Comparison of ENCODE assay signal across 19 cellular contexts in genomic region chr1:164723296-164723731, GRCh38.
A peak's percentile ranks its signal among the peaks of the same experiment; 100 is the strongest.
DNase-seq lines count a peak whose midpoint lies in the region; ATAC-seq and TF ChIP-seq lines count a peak whose summit lies in the region.
"Had no signal": no experiment of that assay in that cellular context is flagged by ENCODE, and none has a peak within 500 bp of the region (broad histone marks: within the 10 kb centered on the region; RNA-seq: fewer than 3 reads in every experiment).

No MANE protein-coding gene starts in this region.

- H3K27ac ChIP-seq in left ventricle myocardium inferior (replicated peaks): no peak overlapping the region
- no peak overlapping the region for H3K27ac ChIP-seq in neural progenitor cell
- H3K27ac ChIP-seq in uterus: peak overlapping the region; percentile 17 to 68
- H3K27ac ChIP-seq in MM.1S (ENCODE audit: low read length): no peak overlapping the region
- H3K27ac ChIP-seq: C4-2B had no signal

- peak overlapping the region in 4 of 5 experiments; percentile 25 to 77 (median 48) for H3K4me3 Mint-ChIP-seq in brain
- H3K4me3 Mint-ChIP-seq in neural progenitor cell: no peak overlapping the region
- H3K4me3 Mint-ChIP-seq: activated naive CD4-positive, alpha-beta T cell treated with anti-CD3 and anti-CD28 coated beads, Interleukin-2, amount 50 U/mL, for 24 hours; activated T-cell treated with anti-CD3 and anti-CD28 coated beads, Interleukin-2, amount 50 U/mL, for 72 hours; effector memory CD8-positive, alpha-beta T cell; neural crest cell had no signal

- H3K9me3 ChIP-seq in left ventricle myocardium inferior (replicated peaks) (no peaks in the 10 kb centered on the region), neural progenitor cell (ENCODE audit: low read depth) (no peaks in the 10 kb centered on the region), uterus (no peaks in the 10 kb centered on the region), MM.1S (replicated peaks; ENCODE audit: insufficient read depth, low read length) (no peaks in the 10 kb centered on the region)

- H4K20me1 ChIP-seq in neural progenitor cell (ENCODE audit: low read depth): peaks cover 27% of the 10 kb centered on the region
- no peaks in the 10 kb centered on the region for H4K20me1 ChIP-seq in MM.1S (ENCODE audit: insufficient read depth, low read length)

- H3F3A ChIP-seq in neural progenitor cell (ENCODE audit: low read depth) (no peaks in the 10 kb centered on the region), MM.1S (ENCODE audit: insufficient read depth, low read length) (peaks cover 14% of the 10 kb centered on the region; the same call in 1 of the 2 replicates)

- peak overlapping the region; percentile 66 to 93 (median 88) for H3K27ac Mint-ChIP-seq in brain
- H3K27ac Mint-ChIP-seq in neural progenitor cell: peak overlapping the region; percentile 36
- H3K27ac Mint-ChIP-seq: activated naive CD4-positive, alpha-beta T cell treated with anti-CD3 and anti-CD28 coated beads, Interleukin-2, amount 50 U/mL, for 24 hours; activated T-cell treated with anti-CD3 and anti-CD28 coated beads, Interleukin-2, amount 50 U/mL, for 72 hours; effector memory CD8-positive, alpha-beta T cell had no signal

- H3K9ac ChIP-seq in neural progenitor cell: no peak overlapping the region
- H3K9ac ChIP-seq in MM.1S (ENCODE audit: low read length): no peak overlapping the region

- H3K4me1 Mint-ChIP-seq in brain: peaks cover 99% of the 10 kb centered on the region
- peaks cover 37% of the 10 kb centered on the region for H3K4me1 Mint-ChIP-seq in neural progenitor cell
- H3K4me1 Mint-ChIP-seq: activated naive CD4-positive, alpha-beta T cell treated with anti-CD3 and anti-CD28 coated beads, Interleukin-2, amount 50 U/mL, for 24 hours had no signal

- peaks cover 96% of the 10 kb centered on the region for H3K79me2 ChIP-seq in neural progenitor cell (ENCODE audit: low read depth)
- H3K79me2 ChIP-seq in MM.1S (ENCODE audit: low read length): 0 out of 2 replicates have a peak, but pooled peaks cover 4% of the 10 kb centered on the region

- H3K4me1 ChIP-seq in left ventricle myocardium inferior (peaks cover 79% of the 10 kb centered on the region), neural progenitor cell (peaks cover 7% of the 10 kb centered on the region), uterus (peaks cover 5 to 20% of the 10 kb centered on the region in 2 donors), MM.1S (ENCODE audit: low read length) (peaks cover 40% of the 10 kb centered on the region)

- TF ChIP-seq POLR2A in uterus (IDR thresholded peaks at IDR 0.05): no peak

- H3K27me3 ChIP-seq in left ventricle myocardium inferior (ENCODE audit: low read depth): no peaks in the 10 kb centered on the region
- H3K27me3 ChIP-seq in neural progenitor cell: no peaks in the 10 kb centered on the region
- no peaks in the 10 kb centered on the region for H3K27me3 ChIP-seq in uterus
- H3K27me3 ChIP-seq in MM.1S (replicated peaks; ENCODE audit: insufficient read depth, low read length): no peaks in the 10 kb centered on the region

- intact Hi-C loops in Right ventricle myocardium inferior (cut with DNase I) (no loop called here), left ventricle myocardium inferior (cut with micrococcal nuclease) (no loop called here), uterus (cut with DNase I; ENCODE audit: low total_unique reads) (no loop called here)

- no peak overlapping the region for H2AFZ ChIP-seq in neural progenitor cell (replicated peaks)
- H2AFZ ChIP-seq in MM.1S (ENCODE audit: low read length): no peak overlapping the region

- H3K9me2 ChIP-seq in MM.1S (replicated peaks; ENCODE audit: insufficient read depth, low read length): no peaks in the 10 kb centered on the region

- no peak overlapping the region for H3K4me3 ChIP-seq in left ventricle myocardium inferior
- no peak overlapping the region for H3K4me3 ChIP-seq in neural progenitor cell
- no peak overlapping the region for H3K4me3 ChIP-seq in uterus
- no peak overlapping the region for H3K4me3 ChIP-seq in MM.1S (ENCODE audit: low read length)

- H3K9me3 Mint-ChIP-seq in brain (no peaks in the 10 kb centered on the region), neural progenitor cell (peaks cover 5% of the 10 kb centered on the region)
- H3K9me3 Mint-ChIP-seq: neural crest cell had no signal

- TF ChIP-seq CTCF in left ventricle myocardium inferior (IDR thresholded peaks at IDR 0.05; ENCODE audit: borderline replicate concordance) (no peak), brain (conservative IDR thresholded peaks at IDR 0.05) (no peak), neural progenitor cell (IDR thresholded peaks at IDR 0.05) (no peak), uterus (IDR thresholded peaks at IDR 0.05) (no peak), MM.1S (IDR thresholded peaks at IDR 0.05; ENCODE audit: low read length) (no peak)

- H3K36me3 ChIP-seq in left ventricle myocardium inferior (no peaks in the 10 kb centered on the region), neural progenitor cell (no peaks in the 10 kb centered on the region), uterus (no peaks in the 10 kb centered on the region), MM.1S (replicated peaks; ENCODE audit: insufficient read depth, low read length) (no peaks in the 10 kb centered on the region)

- DNase-seq in Right ventricle myocardium inferior (ENCODE audit: missing footprints) (no peak), left ventricle myocardium inferior (no peak), neural progenitor cell (ENCODE audit: low spot score) (no peak), uterus (no peak), A172 (ENCODE audit: low spot score) (no peak), MM.1S (no peak)
- DNase-seq: activated T-cell treated with anti-CD3 and anti-CD28 coated beads, Interleukin-2, amount 50 U/mL, for 72 hours; effector memory CD8-positive, alpha-beta T cell; KBM-7; NCI-H187 treated with DMSO at 0.1 percent for 48 hours; NCI-H345; stimulated activated CD4-positive, alpha-beta T cell treated with anti-CD3 and anti-CD28 coated beads, Interleukin-12 subunit alpha, Interleukin-12 subunit beta, amount 100 ng/mL, for 4 hours; SW 1271 had no signal

- no peak overlapping the region for H3K4me2 ChIP-seq in neural progenitor cell
- no peak overlapping the region for H3K4me2 ChIP-seq in MM.1S (ENCODE audit: low read depth, low read length)

- H3K36me3 Mint-ChIP-seq in brain (peaks cover 26% of the 10 kb centered on the region), neural progenitor cell (peaks cover 28% of the 10 kb centered on the region)
- H3K36me3 Mint-ChIP-seq: activated naive CD4-positive, alpha-beta T cell treated with anti-CD3 and anti-CD28 coated beads, Interleukin-2, amount 50 U/mL, for 24 hours had no signal

- peak; percentile 46 for ATAC-seq in Right ventricle myocardium inferior
- no peak for ATAC-seq in HG02678 (IDR thresholded peaks at IDR 0.05; ENCODE audit: unreplicated experiment)
- ATAC-seq: activated T-cell treated with anti-CD3 and anti-CD28 coated beads, Interleukin-2, amount 50 U/mL, for 72 hours; effector memory CD8-positive, alpha-beta T cell; left lobe of liver had no signal

- H3K27me3 Mint-ChIP-seq in brain: peaks cover 6% of the 10 kb centered on the region
- H3K27me3 Mint-ChIP-seq in neural progenitor cell (ENCODE audit: insufficient read depth, low read depth): peaks cover 2% of the 10 kb centered on the region

Comparison
In these comparisons a context has a peak if more than half of its experiments do, and no peak if none do; other contexts are left out.
1. H3K27ac ChIP-seq: peak in uterus (2 of 2); none in left ventricle myocardium inferior (single experiment), neural progenitor cell (single experiment) and MM.1S (single experiment).